Comparison of ENCODE assay signal across 8 cellular contexts in genomic region chr1:167697667-167698141, GRCh38. TPM values are rescaled to one million over a fixed set of nuclear protein-coding genes. Genes with fewer than 3 reads are reported as not detected.
DNase-seq lines count a peak whose midpoint lies in the region; ATAC-seq lines count a peak whose summit lies in the region.
"Had no signal": no experiment of that assay in that cellular context is flagged by ENCODE, and none has a peak within 500 bp of the region (broad histone marks: within the 10 kb centered on the region; RNA-seq: fewer than 3 reads in every experiment).

No MANE protein-coding gene starts in this region.

- ATAC-seq in stimulated activated memory B cell treated with anti-CD40 and anti-IgM and Interleukin-4, amounts not matched to agents 10 μg/mL and 1 μg/mL and 100 μg/mL, for 72 hours: no peak
- no peak for ATAC-seq in activated CD8-positive, alpha-beta memory T cell treated with anti-CD3 and anti-CD28 coated beads, Interleukin-2, amount 10 ng/mL, durations not matched to agents 7 days and 5 days

- CTCF ChIA-PET in activated CD8-positive, alpha-beta memory T cell treated with anti-CD3 and anti-CD28 coated beads, Interleukin-2, amount 10 ng/mL, durations not matched to agents 7 days and 5 days (lab: Charles Lee): interaction anchor here (0.6 to 0.7 kb wide), 2 partner anchors 10 to 141 kb away, joined by 3 read pairs; no protein-coding TSS in a partner anchor

- DNase-seq in MV-4-11 (lab: John Stamatoyannopoulos, UW) (peak; percentile 55), amygdala (lab: John Stamatoyannopoulos, UW) (peak in 44 of 56 donors; percentile 9 to 75 (median 38)), kidney tubule cell (ENCODE audit: low spot score) (peak; percentile 6), glomerular visceral epithelial cell (ENCODE audit: extremely low spot score) (no peak)
- no peak for DNase-seq in activated CD8-positive, alpha-beta memory T cell treated with anti-CD3 and anti-CD28 coated beads, Interleukin-2, amount 10 ng/mL, durations not matched to agents 7 days and 5 days
- DNase-seq in stimulated activated naive CD4-positive, alpha-beta T cell treated with Interleukin-2 at 50 U/mL for 16 hours (lab: John Stamatoyannopoulos, UW): no peak
- DNase-seq: NCI-H82 had no signal

- H3K36me3 Mint-ChIP-seq in stimulated activated memory B cell treated with anti-CD40 and anti-IgM and Interleukin-4, amounts not matched to agents 10 μg/mL and 1 μg/mL and 100 μg/mL, for 72 hours: peaks cover 68% of the 10 kb centered on the region
- H3K36me3 Mint-ChIP-seq in activated CD8-positive, alpha-beta memory T cell treated with anti-CD3 and anti-CD28 coated beads, Interleukin-2, amount 10 ng/mL, durations not matched to agents 7 days and 5 days: peaks cover 66% of the 10 kb centered on the region

- peaks cover 27% of the 10 kb centered on the region for H3K4me1 Mint-ChIP-seq in stimulated activated memory B cell treated with anti-CD40 and anti-IgM and Interleukin-4, amounts not matched to agents 10 μg/mL and 1 μg/mL and 100 μg/mL, for 72 hours
- H3K4me1 Mint-ChIP-seq in activated CD8-positive, alpha-beta memory T cell treated with anti-CD3 and anti-CD28 coated beads, Interleukin-2, amount 10 ng/mL, durations not matched to agents 7 days and 5 days: no peaks in the 10 kb centered on the region

- peak overlapping the region; percentile 69 for H3K27ac Mint-ChIP-seq in stimulated activated memory B cell treated with anti-CD40 and anti-IgM and Interleukin-4, amounts not matched to agents 10 μg/mL and 1 μg/mL and 100 μg/mL, for 72 hours
- H3K27ac Mint-ChIP-seq in activated CD8-positive, alpha-beta memory T cell treated with anti-CD3 and anti-CD28 coated beads, Interleukin-2, amount 10 ng/mL, durations not matched to agents 7 days and 5 days: no peak overlapping the region

- H3K4me3 Mint-ChIP-seq in stimulated activated memory B cell treated with anti-CD40 and anti-IgM and Interleukin-4, amounts not matched to agents 10 μg/mL and 1 μg/mL and 100 μg/mL, for 72 hours: no peak overlapping the region
- no peak overlapping the region for H3K4me3 Mint-ChIP-seq in activated CD8-positive, alpha-beta memory T cell treated with anti-CD3 and anti-CD28 coated beads, Interleukin-2, amount 10 ng/mL, durations not matched to agents 7 days and 5 days

- H3K9me3 Mint-ChIP-seq in stimulated activated memory B cell treated with anti-CD40 and anti-IgM and Interleukin-4, amounts not matched to agents 10 μg/mL and 1 μg/mL and 100 μg/mL, for 72 hours: no peaks in the 10 kb centered on the region
- no peaks in the 10 kb centered on the region for H3K9me3 Mint-ChIP-seq in activated CD8-positive, alpha-beta memory T cell treated with anti-CD3 and anti-CD28 coated beads, Interleukin-2, amount 10 ng/mL, durations not matched to agents 7 days and 5 days (ENCODE audit: low read depth)

- H3K27me3 Mint-ChIP-seq in stimulated activated memory B cell treated with anti-CD40 and anti-IgM and Interleukin-4, amounts not matched to agents 10 μg/mL and 1 μg/mL and 100 μg/mL, for 72 hours: no peaks in the 10 kb centered on the region
- H3K27me3 Mint-ChIP-seq in activated CD8-positive, alpha-beta memory T cell treated with anti-CD3 and anti-CD28 coated beads, Interleukin-2, amount 10 ng/mL, durations not matched to agents 7 days and 5 days: no peaks in the 10 kb centered on the region

RNA-seq across cellular contexts. Expression of gene MPZL1, which starts 24.1 kb away (rescaled TPM):
- total RNA-seq in activated CD8-positive, alpha-beta memory T cell treated with anti-CD3 and anti-CD28 coated beads, Interleukin-2, amount 10 ng/mL, durations not matched to agents 7 days and 5 days: 10 to 100 TPM; 12.4 to 14.2 TPM

Comparison
In these comparisons a context has a peak if more than half of its experiments do, and no peak if none do; other contexts are left out.
1. DNase-seq: peak in MV-4-11 (single experiment), amygdala (44 of 56) and kidney tubule cell (single experiment); none in glomerular visceral epithelial cell (single experiment), activated CD8-positive, alpha-beta memory T cell treated with anti-CD3 and anti-CD28 coated beads, Interleukin-2, amount 10 ng/mL, durations not matched to agents 7 days and 5 days (single experiment) and stimulated activated naive CD4-positive, alpha-beta T cell treated with Interleukin-2 at 50 U/mL for 16 hours (single experiment).